1 cellular context compared by ENCODE assay signal in the genomic region with DNA sequence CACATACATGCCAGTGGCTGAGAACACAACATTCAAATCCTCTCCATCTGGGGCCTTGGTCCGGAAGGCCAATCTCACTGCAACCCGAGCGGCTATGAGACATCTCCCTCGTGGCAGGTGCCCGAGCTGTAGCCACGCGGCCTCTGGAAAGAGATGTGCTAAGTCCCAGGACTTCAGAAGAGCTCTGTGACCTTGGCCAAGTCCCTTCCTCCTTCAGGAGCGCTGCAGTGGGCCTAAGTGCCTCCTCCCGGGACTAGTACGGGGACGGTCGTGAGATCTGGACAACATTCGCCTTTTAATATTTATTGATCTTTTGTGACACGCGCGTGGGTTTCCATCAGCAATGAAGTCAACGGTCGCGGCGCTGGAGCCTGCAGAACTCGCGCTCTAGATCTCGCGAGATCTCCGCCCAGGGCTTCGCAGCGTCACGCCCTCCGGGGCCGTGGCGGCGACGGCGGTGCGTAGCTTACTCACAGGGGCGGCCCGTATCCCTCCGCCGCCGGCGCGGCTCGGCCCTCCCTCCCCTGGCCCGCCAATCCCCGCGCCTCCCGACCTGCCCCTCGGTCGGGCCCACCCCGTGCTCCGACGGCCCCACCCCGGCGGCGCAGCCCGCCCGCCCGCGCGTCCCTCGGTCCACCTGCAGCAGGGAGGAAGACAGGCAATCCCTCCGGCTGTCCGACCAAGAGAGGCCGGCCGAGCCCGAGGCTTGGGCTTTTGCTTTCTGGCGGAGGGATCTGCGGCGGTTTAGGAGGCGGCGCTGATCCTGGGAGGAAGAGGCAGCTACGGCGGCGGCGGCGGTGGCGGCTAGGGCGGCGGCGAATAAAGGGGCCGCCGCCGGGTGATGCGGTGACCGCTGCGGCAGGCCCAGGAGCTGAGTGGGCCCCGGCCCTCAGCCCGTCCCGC.
TF ChIP-seq lines count a peak whose summit lies in the region.

A gene (plus strand): TSS at position 588 of the 903 bp plus-strand sequence. CDS start 453 bp downstream, outside the sequence.

TF ChIP-seq in HepG2, 621 proteins besides CTCF, POLR2A, EP300 and RAD21 (continued from another document and continues in another):
- TF ChIP-seq, protein P1, sequence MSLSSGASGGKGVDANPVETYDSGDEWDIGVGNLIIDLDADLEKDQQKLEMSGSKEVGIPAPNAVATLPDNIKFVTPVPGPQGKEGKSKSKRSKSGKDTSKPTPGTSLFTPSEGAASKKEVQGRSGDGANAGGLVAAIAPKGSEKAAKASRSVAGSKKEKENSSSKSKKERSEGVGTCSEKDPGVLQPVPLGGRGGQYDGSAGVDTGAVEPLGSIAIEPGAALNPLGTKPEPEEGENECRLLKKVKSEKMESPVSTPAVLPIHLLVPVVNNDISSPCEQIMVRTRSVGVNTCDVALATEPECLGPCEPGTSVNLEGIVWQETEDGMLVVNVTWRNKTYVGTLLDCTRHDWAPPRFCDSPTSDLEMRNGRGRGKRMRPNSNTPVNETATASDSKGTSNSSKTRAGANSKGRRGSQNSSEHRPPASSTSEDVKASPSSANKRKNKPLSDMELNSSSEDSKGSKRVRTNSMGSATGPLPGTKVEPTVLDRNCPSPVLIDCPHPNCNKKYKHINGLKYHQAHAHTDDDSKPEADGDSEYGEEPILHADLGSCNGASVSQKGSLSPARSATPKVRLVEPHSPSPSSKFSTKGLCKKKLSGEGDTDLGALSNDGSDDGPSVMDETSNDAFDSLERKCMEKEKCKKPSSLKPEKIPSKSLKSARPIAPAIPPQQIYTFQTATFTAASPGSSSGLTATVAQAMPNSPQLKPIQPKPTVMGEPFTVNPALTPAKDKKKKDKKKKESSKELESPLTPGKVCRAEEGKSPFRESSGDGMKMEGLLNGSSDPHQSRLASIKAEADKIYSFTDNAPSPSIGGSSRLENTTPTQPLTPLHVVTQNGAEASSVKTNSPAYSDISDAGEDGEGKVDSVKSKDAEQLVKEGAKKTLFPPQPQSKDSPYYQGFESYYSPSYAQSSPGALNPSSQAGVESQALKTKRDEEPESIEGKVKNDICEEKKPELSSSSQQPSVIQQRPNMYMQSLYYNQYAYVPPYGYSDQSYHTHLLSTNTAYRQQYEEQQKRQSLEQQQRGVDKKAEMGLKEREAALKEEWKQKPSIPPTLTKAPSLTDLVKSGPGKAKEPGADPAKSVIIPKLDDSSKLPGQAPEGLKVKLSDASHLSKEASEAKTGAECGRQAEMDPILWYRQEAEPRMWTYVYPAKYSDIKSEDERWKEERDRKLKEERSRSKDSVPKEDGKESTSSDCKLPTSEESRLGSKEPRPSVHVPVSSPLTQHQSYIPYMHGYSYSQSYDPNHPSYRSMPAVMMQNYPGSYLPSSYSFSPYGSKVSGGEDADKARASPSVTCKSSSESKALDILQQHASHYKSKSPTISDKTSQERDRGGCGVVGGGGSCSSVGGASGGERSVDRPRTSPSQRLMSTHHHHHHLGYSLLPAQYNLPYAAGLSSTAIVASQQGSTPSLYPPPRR (CRISPR knock-in tag; IDR thresholded peaks at IDR 0.05; ENCODE audit: borderline replicate concordance): no peak; the same call in 1 of the 2 replicates
- TF ChIP-seq ZNF777 (CRISPR knock-in tag; IDR thresholded peaks at IDR 0.05) (peak; percentile 88; the same call in 1 of the 2 replicates), KDM1A (CRISPR knock-in tag; IDR thresholded peaks at IDR 0.05) (no peak), MAF1 (CRISPR knock-in tag; IDR thresholded peaks at IDR 0.05; ENCODE audit: borderline replicate concordance) (no peak), CAMTA2 (CRISPR knock-in tag; IDR thresholded peaks at IDR 0.05; ENCODE audit: borderline replicate concordance) (no peak), KLF16 (CRISPR knock-in tag; IDR thresholded peaks at IDR 0.05) (peak in 1 of 2 experiments; percentile 83; a peak in 2 of 4 replicates), ZEB1 (IDR thresholded peaks at IDR 0.05; ENCODE audit: insufficient replicate concordance, low read depth) (no peak), RBM39 (IDR thresholded peaks at IDR 0.05; ENCODE audit: low read depth, low read length, poor library complexity, severe bottlenecking) (peak; percentile 67), U2AF1 (optimal IDR thresholded peaks at IDR 0.05; ENCODE audit: low read depth, low read length) (no peak), SNAPC2 (CRISPR knock-in tag; IDR thresholded peaks at IDR 0.05) (no peak), ZNF605 (CRISPR knock-in tag; IDR thresholded peaks at IDR 0.05) (peak; percentile 42), TOPORS (CRISPR knock-in tag; IDR thresholded peaks at IDR 0.05) (peak; percentile 76; the same call in 1 of the 2 replicates), ZNF382 (CRISPR knock-in tag; IDR thresholded peaks at IDR 0.05; ENCODE audit: borderline replicate concordance) (no peak), ZNF138 (CRISPR knock-in tag; IDR thresholded peaks at IDR 0.05; ENCODE audit: low read depth) (0 out of 2 replicates have a peak, but pooled peaks have one; percentile 30), ARNT (IDR thresholded peaks at IDR 0.05) (no peak), NKX3-1 (CRISPR knock-in tag; IDR thresholded peaks at IDR 0.05) (no peak), FOXK2 (IDR thresholded peaks at IDR 0.05) (no peak), CEBPG (CRISPR knock-in tag; IDR thresholded peaks at IDR 0.05) (no peak), NFKBIZ (CRISPR knock-in tag; IDR thresholded peaks at IDR 0.05) (no peak; the same call in 1 of the 2 replicates), HNRNPL (IDR thresholded peaks at IDR 0.05; ENCODE audit: low read depth, low read length) (no peak), SALL1 (CRISPR knock-in tag; IDR thresholded peaks at IDR 0.05) (peak; percentile 82; the same call in 1 of the 2 replicates), ZNF556 (CRISPR knock-in tag; IDR thresholded peaks at IDR 0.05; ENCODE audit: borderline replicate concordance) (no peak; the same call in 1 of the 2 replicates), ZSCAN31 (CRISPR knock-in tag; IDR thresholded peaks at IDR 0.05; ENCODE audit: low read depth) (peak; percentile 46; the same call in 1 of the 2 replicates), ZNF644 (CRISPR knock-in tag; IDR thresholded peaks at IDR 0.05; ENCODE audit: low read depth) (no peak), ZNF780A (CRISPR knock-in tag; IDR thresholded peaks at IDR 0.05) (0 out of 2 replicates have a peak, but pooled peaks have one; percentile 51), SMARCE1 (IDR thresholded peaks at IDR 0.05; ENCODE audit: borderline replicate concordance) (no peak), HNF4G (IDR thresholded peaks at IDR 0.05; ENCODE audit: borderline replicate concordance, low read depth, low read length) (no peak), HNF4G (CRISPR knock-in tag; IDR thresholded peaks at IDR 0.05; ENCODE audit: borderline replicate concordance, low read depth) (no peak), HHEX (CRISPR knock-in tag; IDR thresholded peaks at IDR 0.05) (no peak), ZSCAN25 (CRISPR knock-in tag; IDR thresholded peaks at IDR 0.05) (peak; percentile 42; the same call in 1 of the 2 replicates), GTF3A (CRISPR knock-in tag; conservative IDR thresholded peaks at IDR 0.05) (no peak), ZNF629 (CRISPR knock-in tag; conservative IDR thresholded peaks at IDR 0.05) (0 out of 2 replicates have a peak, but pooled peaks have one; percentile 7), SIX4 (CRISPR knock-in tag; IDR thresholded peaks at IDR 0.05) (no peak; the same call in 1 of the 2 replicates), TCF7 (IDR thresholded peaks at IDR 0.05; ENCODE audit: low read depth) (no peak), ZNF775 (CRISPR knock-in tag; IDR thresholded peaks at IDR 0.05; ENCODE audit: borderline replicate concordance) (no peak), GZF1 (CRISPR knock-in tag; IDR thresholded peaks at IDR 0.05) (no peak), ZNF589 (CRISPR knock-in tag; conservative IDR thresholded peaks at IDR 0.05) (0 out of 2 replicates have a peak, but pooled peaks have one; percentile 71), ZC3H4 (CRISPR knock-in tag; IDR thresholded peaks at IDR 0.05; ENCODE audit: borderline replicate concordance) (peak; percentile 51; the same call in 1 of the 2 replicates), TBL1XR1 (IDR thresholded peaks at IDR 0.05; ENCODE audit: borderline replicate concordance, low read length, partially characterized antibody) (no peak), ZNF10 (CRISPR knock-in tag; IDR thresholded peaks at IDR 0.05; ENCODE audit: borderline replicate concordance, low read depth) (no peak), MEF2D (CRISPR knock-in tag; IDR thresholded peaks at IDR 0.05) (peak; percentile 73), ZNF792 (CRISPR knock-in tag; IDR thresholded peaks at IDR 0.05) (peak; percentile 95), KDM6A (CRISPR knock-in tag; IDR thresholded peaks at IDR 0.05; ENCODE audit: low read depth) (no peak), LCORL (IDR thresholded peaks at IDR 0.05) (no peak), LCORL (CRISPR knock-in tag; IDR thresholded peaks at IDR 0.05) (no peak), ZNF484 (CRISPR knock-in tag; IDR thresholded peaks at IDR 0.05; ENCODE audit: borderline replicate concordance, low read depth) (no peak)
- TF ChIP-seq, protein P2, sequence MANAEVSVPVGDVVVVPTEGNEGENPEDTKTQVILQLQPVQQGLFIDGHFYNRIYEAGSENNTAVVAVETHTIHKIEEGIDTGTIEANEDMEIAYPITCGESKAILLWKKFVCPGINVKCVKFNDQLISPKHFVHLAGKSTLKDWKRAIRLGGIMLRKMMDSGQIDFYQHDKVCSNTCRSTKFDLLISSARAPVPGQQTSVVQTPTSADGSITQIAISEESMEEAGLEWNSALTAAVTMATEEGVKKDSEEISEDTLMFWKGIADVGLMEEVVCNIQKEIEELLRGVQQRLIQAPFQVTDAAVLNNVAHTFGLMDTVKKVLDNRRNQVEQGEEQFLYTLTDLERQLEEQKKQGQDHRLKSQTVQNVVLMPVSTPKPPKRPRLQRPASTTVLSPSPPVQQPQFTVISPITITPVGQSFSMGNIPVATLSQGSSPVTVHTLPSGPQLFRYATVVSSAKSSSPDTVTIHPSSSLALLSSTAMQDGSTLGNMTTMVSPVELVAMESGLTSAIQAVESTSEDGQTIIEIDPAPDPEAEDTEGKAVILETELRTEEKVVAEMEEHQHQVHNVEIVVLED (CRISPR knock-in tag; IDR thresholded peaks at IDR 0.05; ENCODE audit: borderline replicate concordance): peak; percentile 94
- TF ChIP-seq, protein P3, sequence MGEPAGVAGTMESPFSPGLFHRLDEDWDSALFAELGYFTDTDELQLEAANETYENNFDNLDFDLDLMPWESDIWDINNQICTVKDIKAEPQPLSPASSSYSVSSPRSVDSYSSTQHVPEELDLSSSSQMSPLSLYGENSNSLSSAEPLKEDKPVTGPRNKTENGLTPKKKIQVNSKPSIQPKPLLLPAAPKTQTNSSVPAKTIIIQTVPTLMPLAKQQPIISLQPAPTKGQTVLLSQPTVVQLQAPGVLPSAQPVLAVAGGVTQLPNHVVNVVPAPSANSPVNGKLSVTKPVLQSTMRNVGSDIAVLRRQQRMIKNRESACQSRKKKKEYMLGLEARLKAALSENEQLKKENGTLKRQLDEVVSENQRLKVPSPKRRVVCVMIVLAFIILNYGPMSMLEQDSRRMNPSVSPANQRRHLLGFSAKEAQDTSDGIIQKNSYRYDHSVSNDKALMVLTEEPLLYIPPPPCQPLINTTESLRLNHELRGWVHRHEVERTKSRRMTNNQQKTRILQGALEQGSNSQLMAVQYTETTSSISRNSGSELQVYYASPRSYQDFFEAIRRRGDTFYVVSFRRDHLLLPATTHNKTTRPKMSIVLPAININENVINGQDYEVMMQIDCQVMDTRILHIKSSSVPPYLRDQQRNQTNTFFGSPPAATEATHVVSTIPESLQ (CRISPR knock-in tag; conservative IDR thresholded peaks at IDR 0.05): peak; percentile 3; the same call in 1 of the 2 replicates
- TF ChIP-seq, protein P4, sequence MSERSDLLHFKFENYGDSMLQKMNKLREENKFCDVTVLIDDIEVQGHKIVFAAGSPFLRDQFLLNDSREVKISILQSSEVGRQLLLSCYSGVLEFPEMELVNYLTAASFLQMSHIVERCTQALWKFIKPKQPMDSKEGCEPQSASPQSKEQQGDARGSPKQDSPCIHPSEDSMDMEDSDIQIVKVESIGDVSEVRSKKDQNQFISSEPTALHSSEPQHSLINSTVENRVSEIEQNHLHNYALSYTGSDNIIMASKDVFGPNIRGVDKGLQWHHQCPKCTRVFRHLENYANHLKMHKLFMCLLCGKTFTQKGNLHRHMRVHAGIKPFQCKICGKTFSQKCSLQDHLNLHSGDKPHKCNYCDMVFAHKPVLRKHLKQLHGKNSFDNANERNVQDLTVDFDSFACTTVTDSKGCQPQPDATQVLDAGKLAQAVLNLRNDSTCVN (CRISPR knock-in tag; IDR thresholded peaks at IDR 0.05; ENCODE audit: borderline replicate concordance): no peak; the same call in 1 of the 2 replicates
- TF ChIP-seq, protein P5, sequence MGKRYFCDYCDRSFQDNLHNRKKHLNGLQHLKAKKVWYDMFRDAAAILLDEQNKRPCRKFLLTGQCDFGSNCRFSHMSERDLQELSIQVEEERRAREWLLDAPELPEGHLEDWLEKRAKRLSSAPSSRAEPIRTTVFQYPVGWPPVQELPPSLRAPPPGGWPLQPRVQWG (CRISPR knock-in tag; IDR thresholded peaks at IDR 0.05; ENCODE audit: borderline replicate concordance, low read depth): no peak
- TF ChIP-seq, protein P6, sequence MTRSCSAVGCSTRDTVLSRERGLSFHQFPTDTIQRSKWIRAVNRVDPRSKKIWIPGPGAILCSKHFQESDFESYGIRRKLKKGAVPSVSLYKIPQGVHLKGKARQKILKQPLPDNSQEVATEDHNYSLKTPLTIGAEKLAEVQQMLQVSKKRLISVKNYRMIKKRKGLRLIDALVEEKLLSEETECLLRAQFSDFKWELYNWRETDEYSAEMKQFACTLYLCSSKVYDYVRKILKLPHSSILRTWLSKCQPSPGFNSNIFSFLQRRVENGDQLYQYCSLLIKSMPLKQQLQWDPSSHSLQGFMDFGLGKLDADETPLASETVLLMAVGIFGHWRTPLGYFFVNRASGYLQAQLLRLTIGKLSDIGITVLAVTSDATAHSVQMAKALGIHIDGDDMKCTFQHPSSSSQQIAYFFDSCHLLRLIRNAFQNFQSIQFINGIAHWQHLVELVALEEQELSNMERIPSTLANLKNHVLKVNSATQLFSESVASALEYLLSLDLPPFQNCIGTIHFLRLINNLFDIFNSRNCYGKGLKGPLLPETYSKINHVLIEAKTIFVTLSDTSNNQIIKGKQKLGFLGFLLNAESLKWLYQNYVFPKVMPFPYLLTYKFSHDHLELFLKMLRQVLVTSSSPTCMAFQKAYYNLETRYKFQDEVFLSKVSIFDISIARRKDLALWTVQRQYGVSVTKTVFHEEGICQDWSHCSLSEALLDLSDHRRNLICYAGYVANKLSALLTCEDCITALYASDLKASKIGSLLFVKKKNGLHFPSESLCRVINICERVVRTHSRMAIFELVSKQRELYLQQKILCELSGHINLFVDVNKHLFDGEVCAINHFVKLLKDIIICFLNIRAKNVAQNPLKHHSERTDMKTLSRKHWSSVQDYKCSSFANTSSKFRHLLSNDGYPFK (CRISPR knock-in tag; IDR thresholded peaks at IDR 0.05; ENCODE audit: borderline replicate concordance): peak; percentile 39; the same call in 1 of the 2 replicates
- TF ChIP-seq, protein P7, sequence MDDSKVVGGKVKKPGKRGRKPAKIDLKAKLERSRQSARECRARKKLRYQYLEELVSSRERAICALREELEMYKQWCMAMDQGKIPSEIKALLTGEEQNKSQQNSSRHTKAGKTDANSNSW (CRISPR knock-in tag; IDR thresholded peaks at IDR 0.05; ENCODE audit: borderline replicate concordance): no peak; the same call in 1 of the 2 replicates
